ENCODE assay signal across 11 cellular contexts in genomic region chr16:89343501-89344291, GRCh38.
DNase-seq lines count a peak whose midpoint lies in the region; ATAC-seq and TF ChIP-seq lines count a peak whose summit lies in the region.
"Had no signal": no experiment of that assay in that cellular context is flagged by ENCODE, and none has a peak within 500 bp of the region (broad histone marks: within the 10 kb centered on the region; RNA-seq: fewer than 3 reads in every experiment).

No MANE protein-coding gene starts in this region.

- POLR2A ChIA-PET in OCI-LY7 (lab: Charles Lee): interaction anchor here (0.6 kb wide), 1 partner anchor 167 kb away, joined by 10 read pairs; no protein-coding TSS in a partner anchor

- CTCF ChIA-PET in OCI-LY7 (lab: Charles Lee; ENCODE audit: unreplicated experiment): no interaction called here

- no peaks in the 10 kb centered on the region for H3K9me3 ChIP-seq in OCI-LY7 (ENCODE audit: low read length)
- H3K9me3 ChIP-seq: ovary had no signal

- H3K4me3 ChIP-seq in kidney epithelial cell (ENCODE audit: low read depth, low read length): peak overlapping the region; percentile 17
- no peak overlapping the region for H3K4me3 ChIP-seq in OCI-LY7 (ENCODE audit: low read depth, low read length, poor library complexity, severe bottlenecking)
- H3K4me3 ChIP-seq: ovary, PC-9 had no signal

- H3K27me3 ChIP-seq in kidney epithelial cell (ENCODE audit: control insufficient read depth, insufficient read depth, low read length): no peaks in the 10 kb centered on the region
- H3K27me3 ChIP-seq: ovary had no signal

- DNase-seq in stimulated activated naive CD8-positive, alpha-beta T cell treated with anti-CD3 and anti-CD28 coated beads, Interleukin-15, amount 100 ng/mL, for 72 hours: no peak
- no peak for DNase-seq in activated T-helper 1 cell treated with anti-CD3 and anti-CD28 coated beads, Interleukin-12 subunit alpha, Interleukin-12 subunit beta, Interleukin-2, Interleukin-4 antibody, amounts not matched to agents 30 ng/mL and 10 ng/mL and 1 ng/mL, durations not matched to agents 14 hours and 24 hours and 36 hours (ENCODE audit: low spot score)
- DNase-seq in kidney epithelial cell (ENCODE audit: low read depth) (peak; percentile 93), OCI-LY7 (ENCODE audit: low spot score) (no peak), NCI-H2107 (lab: John Stamatoyannopoulos, UW) (no peak)
- no peak for DNase-seq in stimulated activated CD4-positive, alpha-beta T cell treated with anti-CD3 and anti-CD28 coated beads, Interleukin-4, amount 100 ng/mL, for 1 hour
- DNase-seq: stimulated activated naive CD4-positive, alpha-beta T cell had no signal

- H3K9me2 ChIP-seq in OCI-LY7 (ENCODE audit: insufficient read depth, low read length): no peaks in the 10 kb centered on the region

- TF ChIP-seq CTCF in kidney epithelial cell (IDR thresholded peaks at IDR 0.05; ENCODE audit: insufficient read depth, low read length, poor library complexity, severe bottlenecking): peak; percentile 22
- TF ChIP-seq CTCF in OCI-LY7 (conservative IDR thresholded peaks at IDR 0.05; ENCODE audit: low read length): no peak

- H3K9me3 Mint-ChIP-seq in stimulated activated naive CD8-positive, alpha-beta T cell treated with anti-CD3 and anti-CD28 coated beads, Interleukin-15, Interleukin-2, amounts not matched to agents 100 ng/mL and 50 ng/mL, for 24 hours: no peaks in the 10 kb centered on the region
- H3K9me3 Mint-ChIP-seq in stimulated activated naive CD8-positive, alpha-beta T cell treated with anti-CD3 and anti-CD28 coated beads, Interleukin-15, amount 100 ng/mL, for 72 hours: no peaks in the 10 kb centered on the region
- H3K9me3 Mint-ChIP-seq in activated T-helper 1 cell treated with anti-CD3 and anti-CD28 coated beads, Interleukin-12 subunit alpha, Interleukin-12 subunit beta, Interleukin-2, Interleukin-4 antibody, amounts not matched to agents 30 ng/mL and 10 ng/mL and 1 ng/mL, durations not matched to agents 14 hours and 24 hours and 36 hours: no peaks in the 10 kb centered on the region

- H3K36me3 ChIP-seq in kidney epithelial cell (ENCODE audit: control insufficient read depth, insufficient read depth, low read length): no peaks in the 10 kb centered on the region
- peaks cover 19% of the 10 kb centered on the region for H3K36me3 ChIP-seq in OCI-LY7 (ENCODE audit: insufficient read depth, low read length)
- H3K36me3 ChIP-seq: ovary had no signal

- peaks cover 24% of the 10 kb centered on the region for H3K4me1 ChIP-seq in OCI-LY7 (ENCODE audit: insufficient read depth, low read length, poor library complexity, severe bottlenecking)

- H4K20me1 ChIP-seq in OCI-LY7 (ENCODE audit: insufficient read depth, low read length): peaks cover 22% of the 10 kb centered on the region; the same call in 1 of the 2 replicates

- peaks cover 89% of the 10 kb centered on the region for H3K4me1 Mint-ChIP-seq in stimulated activated naive CD8-positive, alpha-beta T cell treated with anti-CD3 and anti-CD28 coated beads, Interleukin-15, Interleukin-2, amounts not matched to agents 100 ng/mL and 50 ng/mL, for 24 hours (ENCODE audit: low read depth)
- peaks cover 91% of the 10 kb centered on the region for H3K4me1 Mint-ChIP-seq in stimulated activated naive CD8-positive, alpha-beta T cell treated with anti-CD3 and anti-CD28 coated beads, Interleukin-15, amount 100 ng/mL, for 72 hours
- H3K4me1 Mint-ChIP-seq in activated T-helper 1 cell treated with anti-CD3 and anti-CD28 coated beads, Interleukin-12 subunit alpha, Interleukin-12 subunit beta, Interleukin-2, Interleukin-4 antibody, amounts not matched to agents 30 ng/mL and 10 ng/mL and 1 ng/mL, durations not matched to agents 14 hours and 24 hours and 36 hours (ENCODE audit: low read depth): peaks cover 62% of the 10 kb centered on the region

- no peak overlapping the region for H3K27ac ChIP-seq in OCI-LY7 (ENCODE audit: low read depth, low read length, poor library complexity, severe bottlenecking)
- H3K27ac ChIP-seq: ovary, PC-9 had no signal

- H3K36me3 Mint-ChIP-seq in stimulated activated naive CD8-positive, alpha-beta T cell treated with anti-CD3 and anti-CD28 coated beads, Interleukin-15, Interleukin-2, amounts not matched to agents 100 ng/mL and 50 ng/mL, for 24 hours (ENCODE audit: low read depth): peaks cover 10% of the 10 kb centered on the region
- peaks cover 11% of the 10 kb centered on the region for H3K36me3 Mint-ChIP-seq in activated T-helper 1 cell treated with anti-CD3 and anti-CD28 coated beads, Interleukin-12 subunit alpha, Interleukin-12 subunit beta, Interleukin-2, Interleukin-4 antibody, amounts not matched to agents 30 ng/mL and 10 ng/mL and 1 ng/mL, durations not matched to agents 14 hours and 24 hours and 36 hours (ENCODE audit: low read depth)

- no TSS peak for BruUV-seq in OCI-LY7 (replicated peaks; lab: Mats Ljungman, UMichigan)

- peak overlapping the region; percentile 10 for H3K4me3 Mint-ChIP-seq in stimulated activated naive CD8-positive, alpha-beta T cell treated with anti-CD3 and anti-CD28 coated beads, Interleukin-15, Interleukin-2, amounts not matched to agents 100 ng/mL and 50 ng/mL, for 24 hours
- no peak overlapping the region for H3K4me3 Mint-ChIP-seq in stimulated activated naive CD8-positive, alpha-beta T cell treated with anti-CD3 and anti-CD28 coated beads, Interleukin-15, amount 100 ng/mL, for 72 hours
- H3K4me3 Mint-ChIP-seq in activated T-helper 1 cell treated with anti-CD3 and anti-CD28 coated beads, Interleukin-12 subunit alpha, Interleukin-12 subunit beta, Interleukin-2, Interleukin-4 antibody, amounts not matched to agents 30 ng/mL and 10 ng/mL and 1 ng/mL, durations not matched to agents 14 hours and 24 hours and 36 hours: no peak overlapping the region

- H3K79me2 ChIP-seq in OCI-LY7 (ENCODE audit: insufficient read depth, low read depth, low read length): peaks cover 100% of the 10 kb centered on the region

- ATAC-seq in stimulated activated naive CD8-positive, alpha-beta T cell treated with anti-CD3 and anti-CD28 coated beads, Interleukin-15, amount 100 ng/mL, for 72 hours: no peak
- ATAC-seq in HG03135 (IDR thresholded peaks at IDR 0.05; ENCODE audit: unreplicated experiment): no peak

- no peaks in the 10 kb centered on the region for H3K27me3 Mint-ChIP-seq in stimulated activated naive CD8-positive, alpha-beta T cell treated with anti-CD3 and anti-CD28 coated beads, Interleukin-15, Interleukin-2, amounts not matched to agents 100 ng/mL and 50 ng/mL, for 24 hours
- H3K27me3 Mint-ChIP-seq in stimulated activated naive CD8-positive, alpha-beta T cell treated with anti-CD3 and anti-CD28 coated beads, Interleukin-15, amount 100 ng/mL, for 72 hours: no peaks in the 10 kb centered on the region
- H3K27me3 Mint-ChIP-seq in activated T-helper 1 cell treated with anti-CD3 and anti-CD28 coated beads, Interleukin-12 subunit alpha, Interleukin-12 subunit beta, Interleukin-2, Interleukin-4 antibody, amounts not matched to agents 30 ng/mL and 10 ng/mL and 1 ng/mL, durations not matched to agents 14 hours and 24 hours and 36 hours (ENCODE audit: insufficient read depth): no peaks in the 10 kb centered on the region

- intact Hi-C loops in activated T-helper 1 cell treated with anti-CD3 and anti-CD28 coated beads, Interleukin-12 subunit alpha, Interleukin-12 subunit beta, Interleukin-2, Interleukin-4 antibody, amounts not matched to agents 30 ng/mL and 10 ng/mL and 1 ng/mL, durations not matched to agents 14 hours and 24 hours and 36 hours (cut with micrococcal nuclease): no loop called here
- intact Hi-C loops in OCI-LY7 (cut with micrococcal nuclease; ENCODE audit: unreplicated experiment): no loop called here

- H3K4me2 ChIP-seq in OCI-LY7 (ENCODE audit: low read length): no peak overlapping the region
- H3K4me2 ChIP-seq: PC-9 had no signal

- H3K27ac Mint-ChIP-seq in stimulated activated naive CD8-positive, alpha-beta T cell treated with anti-CD3 and anti-CD28 coated beads, Interleukin-15, Interleukin-2, amounts not matched to agents 100 ng/mL and 50 ng/mL, for 24 hours: peak overlapping the region; percentile 74
- H3K27ac Mint-ChIP-seq in stimulated activated naive CD8-positive, alpha-beta T cell treated with anti-CD3 and anti-CD28 coated beads, Interleukin-15, amount 100 ng/mL, for 72 hours: no peak overlapping the region
- H3K27ac Mint-ChIP-seq in activated T-helper 1 cell treated with anti-CD3 and anti-CD28 coated beads, Interleukin-12 subunit alpha, Interleukin-12 subunit beta, Interleukin-2, Interleukin-4 antibody, amounts not matched to agents 30 ng/mL and 10 ng/mL and 1 ng/mL, durations not matched to agents 14 hours and 24 hours and 36 hours: peak overlapping the region; percentile 26

- no peak overlapping the region for H2AFZ ChIP-seq in OCI-LY7 (ENCODE audit: low read length)
- H2AFZ ChIP-seq: PC-9 had no signal

Comparison
In these comparisons a context has a peak if more than half of its experiments do, and no peak if none do; other contexts are left out.
1. H3K27ac Mint-ChIP-seq: peak in stimulated activated naive CD8-positive, alpha-beta T cell treated with anti-CD3 and anti-CD28 coated beads, Interleukin-15, Interleukin-2, amounts not matched to agents 100 ng/mL and 50 ng/mL, for 24 hours (single experiment) and activated T-helper 1 cell treated with anti-CD3 and anti-CD28 coated beads, Interleukin-12 subunit alpha, Interleukin-12 subunit beta, Interleukin-2, Interleukin-4 antibody, amounts not matched to agents 30 ng/mL and 10 ng/mL and 1 ng/mL, durations not matched to agents 14 hours and 24 hours and 36 hours (single experiment); none in stimulated activated naive CD8-positive, alpha-beta T cell treated with anti-CD3 and anti-CD28 coated beads, Interleukin-15, amount 100 ng/mL, for 72 hours (0 of 2).